ENCODE assay signal across 1 cellular context in the genomic region with DNA sequence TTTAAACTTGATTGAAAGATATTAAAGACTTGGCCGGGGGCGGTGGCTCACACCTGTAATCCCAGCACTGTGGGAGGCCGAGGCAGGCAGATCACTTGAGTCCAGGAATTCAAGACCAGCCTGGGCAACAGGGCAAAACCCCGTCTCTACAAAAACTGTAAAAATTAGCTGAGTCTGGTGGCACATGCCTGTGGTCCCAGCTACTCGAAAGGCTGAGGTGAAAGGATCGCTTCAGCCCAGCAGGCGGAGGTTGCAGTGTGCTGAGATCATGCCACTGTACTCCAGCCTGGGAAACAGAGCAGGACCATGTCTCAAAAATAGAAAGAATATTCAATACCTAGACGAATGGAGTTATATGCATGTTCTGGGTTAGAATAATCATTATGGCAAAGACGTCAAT.
TF ChIP-seq lines count a peak whose summit lies in the region.

No MANE protein-coding gene starts in this region.

TF ChIP-seq in GM12878, 131 proteins besides CTCF, POLR2A, EP300 and RAD21:
- peak; percentile 52; the same call in 1 of the 2 replicates for TF ChIP-seq MLLT1 (IDR thresholded peaks at IDR 0.05)
TF ChIP-seq in GM12878: peak in this region for 1; not testable (repeated sequence) for 130.
